In the genomic region with DNA sequence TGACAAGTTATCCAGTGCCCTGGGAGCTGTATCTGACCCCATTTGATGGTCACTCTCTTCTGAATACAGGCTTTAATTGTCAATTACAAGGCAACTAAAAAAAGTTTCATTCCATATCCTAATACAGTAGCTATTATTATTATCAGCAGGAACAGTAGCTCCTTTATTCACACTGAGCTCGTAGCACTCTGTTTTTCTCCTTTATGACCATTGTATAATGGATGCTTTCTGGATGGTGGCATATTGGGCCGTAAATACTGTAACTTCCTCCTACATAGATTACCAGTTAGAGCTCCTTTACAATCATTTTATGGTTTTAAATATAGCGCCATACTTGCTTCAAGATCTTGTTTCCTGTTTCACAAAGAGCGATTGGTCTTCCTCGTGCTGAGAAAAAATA, we compare ENCODE assay signal across 26 cellular contexts.
"Had no signal": no experiment of that assay in that cellular context is flagged by ENCODE, and none has a peak within 500 bp of the region (broad histone marks: within the 10 kb centered on the region; RNA-seq: fewer than 3 reads in every experiment).

No MANE protein-coding gene starts in this region.

- ATAC-seq: left cardiac atrium; left lung; lower lobe of right lung; natural killer cell; right cardiac atrium; sciatic nerve; stimulated activated memory B cell treated with anti-CD40 and anti-IgM and Interleukin-4, amounts not matched to agents 10 μg/mL and 1 μg/mL and 100 μg/mL, for 72 hours; stimulated activated naive CD8-positive, alpha-beta T cell treated with anti-CD3 and anti-CD28 coated beads, Interleukin-15, Interleukin-2, amounts not matched to agents 100 U/mL and 50 U/mL, for 24 hours had no signal

- H3K4me1 ChIP-seq: left lung, lower lobe of right lung, prostate gland, stomach, testis, thyroid gland, transverse colon, upper lobe of left lung, vagina had no signal

- H3K36me3 Mint-ChIP-seq: naive B cell; stimulated activated memory B cell treated with anti-CD40 and anti-IgM and Interleukin-4, amounts not matched to agents 10 μg/mL and 1 μg/mL and 100 μg/mL, for 72 hours had no signal

- H3K36me3 ChIP-seq: left lung, lower lobe of right lung, ovary, prostate gland, stomach, thyroid gland, transverse colon, upper lobe of left lung, vagina had no signal

- H3K4me3 Mint-ChIP-seq: naive B cell; natural killer cell; nephron progenitor cell; stimulated activated memory B cell treated with anti-CD40 and anti-IgM and Interleukin-4, amounts not matched to agents 10 μg/mL and 1 μg/mL and 100 μg/mL, for 72 hours had no signal

- H3K27me3 Mint-ChIP-seq: naive B cell; stimulated activated memory B cell treated with anti-CD40 and anti-IgM and Interleukin-4, amounts not matched to agents 10 μg/mL and 1 μg/mL and 100 μg/mL, for 72 hours had no signal

- H3K27ac Mint-ChIP-seq: naive B cell; natural killer cell; nephron progenitor cell; stimulated activated memory B cell treated with anti-CD40 and anti-IgM and Interleukin-4, amounts not matched to agents 10 μg/mL and 1 μg/mL and 100 μg/mL, for 72 hours had no signal

- H3K9me3 Mint-ChIP-seq: nephron progenitor cell; stimulated activated memory B cell treated with anti-CD40 and anti-IgM and Interleukin-4, amounts not matched to agents 10 μg/mL and 1 μg/mL and 100 μg/mL, for 72 hours had no signal

- H3K9me3 ChIP-seq: left lung, lower lobe of right lung, ovary, prostate gland, stomach, testis, thyroid gland, transverse colon, upper lobe of left lung, vagina had no signal

- H3K4me3 ChIP-seq: left lung, lower lobe of right lung, ovary, prostate gland, skin epidermis, stomach, testis, thyroid gland, transverse colon, upper lobe of left lung, vagina had no signal

- DNase-seq: hippocampal formation; kidney glomerular epithelial cell; left cardiac atrium; left lung; lower lobe of right lung; mammary epithelial cell; mesenchymal stem cell; naive B cell; natural killer cell; nephron progenitor cell; ovary; posterior cingulate gyrus; retina; right cardiac atrium; stimulated activated CD4-positive, alpha-beta T cell treated with anti-CD3 and anti-CD28 coated beads, Interleukin-4, amount 100 ng/mL, for 24 hours; stimulated activated naive CD8-positive, alpha-beta T cell treated with anti-CD3 and anti-CD28 coated beads, Interleukin-15, Interleukin-2, amounts not matched to agents 100 U/mL and 50 U/mL, for 24 hours; stomach; testis; thyroid gland; transverse colon; upper lobe of left lung had no signal

- H3K4me1 Mint-ChIP-seq: naive B cell; natural killer cell; stimulated activated memory B cell treated with anti-CD40 and anti-IgM and Interleukin-4, amounts not matched to agents 10 μg/mL and 1 μg/mL and 100 μg/mL, for 72 hours had no signal
